ENCODE assay signal across 20 cellular contexts in the genomic region with DNA sequence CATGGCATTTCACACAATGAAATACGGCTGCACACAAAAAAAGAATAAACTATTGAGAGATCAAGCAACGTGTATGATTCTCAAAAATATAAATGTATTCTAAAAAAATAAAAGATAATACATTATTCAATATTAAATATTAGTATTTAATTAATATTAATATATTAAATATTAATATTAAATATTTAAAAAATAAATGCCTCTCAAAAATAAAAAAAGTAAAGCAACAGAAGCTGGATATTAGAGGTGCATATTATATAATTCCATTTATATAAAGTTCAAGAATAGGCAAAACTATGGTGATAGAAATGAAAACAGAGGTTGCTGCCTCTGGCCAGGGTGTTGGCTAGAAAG. TPM values are rescaled to one million over a fixed set of nuclear protein-coding genes. Genes with fewer than 3 reads are reported as not detected.
A peak's percentile ranks its signal among the peaks of the same experiment; 100 is the strongest.
DNase-seq lines count a peak whose midpoint lies in the region; ATAC-seq, FAIRE-seq and TF ChIP-seq lines count a peak whose summit lies in the region.
"Had no signal": no experiment of that assay in that cellular context is flagged by ENCODE, and none has a peak within 500 bp of the region (broad histone marks: within the 10 kb centered on the region; RNA-seq: fewer than 3 reads in every experiment).

No MANE protein-coding gene starts in this region.

- TF ChIP-seq CTCF in natural killer cell (IDR thresholded peaks at IDR 0.05) (no peak), type B pancreatic cell (conservative IDR thresholded peaks at IDR 0.05) (no peak)

- H3K4ac ChIP-seq in mesenchymal stem cell (ENCODE audit: low read depth in 1 of 2, low read length in 2 of 2) = no peak overlapping the region

- peak; percentile 41 for FAIRE-seq in colon (lab: Jason Lieb, UNC)

- no peak overlapping the region for H4K91ac ChIP-seq in mesenchymal stem cell (ENCODE audit: low read length)

- no peaks in the 10 kb centered on the region for H3K36me3 ChIP-seq in mesenchymal stem cell (ENCODE audit: control insufficient read depth in 1 of 2, insufficient read depth in 2 of 2, low read depth in 1 of 2, low read length in 2 of 2)
- no peaks in the 10 kb centered on the region for H3K36me3 ChIP-seq in CD8-positive, alpha-beta memory T cell (ENCODE audit: insufficient read depth, low read length)
- H3K36me3 ChIP-seq: colonic mucosa, MG63 had no signal

- no peak overlapping the region for H2BK5ac ChIP-seq in mesenchymal stem cell (ENCODE audit: low read depth, low read length, poor library complexity, severe bottlenecking)

- H3K79me1 ChIP-seq in mesenchymal stem cell (replicated peaks; ENCODE audit: low read length, poor library complexity, severe bottlenecking) = no peaks in the 10 kb centered on the region

- peaks cover 5% of the 10 kb centered on the region for H3K4me1 ChIP-seq in mesenchymal stem cell (ENCODE audit: control insufficient read depth, insufficient read depth, low read depth, low read length)
- H3K4me1 ChIP-seq in CD8-positive, alpha-beta memory T cell (ENCODE audit: insufficient read depth, low read length) = peaks cover 16% of the 10 kb centered on the region
- H3K4me1 ChIP-seq: colonic mucosa had no signal

- no peak overlapping the region for H2AFZ ChIP-seq in mesenchymal stem cell (ENCODE audit: low read depth, low read length)

- H2BK120ac ChIP-seq in mesenchymal stem cell (ENCODE audit: low read depth, low read length) = no peak overlapping the region

- H3K4me2 ChIP-seq in mesenchymal stem cell (ENCODE audit: low read length, poor library complexity, severe bottlenecking) = no peak overlapping the region

- no peaks in the 10 kb centered on the region for H3K27me3 ChIP-seq in mesenchymal stem cell (ENCODE audit: control insufficient read depth in 1 of 2, insufficient read depth in 1 of 2, low read length in 2 of 2)
- no peaks in the 10 kb centered on the region for H3K27me3 ChIP-seq in CD8-positive, alpha-beta memory T cell (ENCODE audit: insufficient read depth, low read length, poor library complexity, severe bottlenecking)
- H3K27me3 ChIP-seq: colonic mucosa, MG63 had no signal

- H2BK12ac ChIP-seq in mesenchymal stem cell (ENCODE audit: low read length in 2 of 2) = no peak overlapping the region

- H3K9me3 ChIP-seq in mesenchymal stem cell (ENCODE audit: control insufficient read depth, low read length) = peaks cover 10% of the 10 kb centered on the region
- no peaks in the 10 kb centered on the region for H3K9me3 ChIP-seq in CD8-positive, alpha-beta memory T cell (ENCODE audit: low read length)
- H3K9me3 ChIP-seq: colonic mucosa, MG63 had no signal

- peaks cover 20 to 29% of the 10 kb centered on the region in 2 donors for H3K4me1 Mint-ChIP-seq in natural killer cell treated with Interleukin-12 subunit alpha and Interleukin-12 subunit beta and Interleukin-15 and Interleukin-18, amount 100 ng/mL, for 72 hours (ENCODE audit: low read depth in 2 of 2)
- H3K4me1 Mint-ChIP-seq in natural killer cell = peaks cover 0 to 6% of the 10 kb centered on the region in 2 donors
- H3K4me1 Mint-ChIP-seq in type B pancreatic cell (ENCODE audit: unreplicated experiment) = peaks cover 15% of the 10 kb centered on the region
- H3K4me1 Mint-ChIP-seq in CD8-positive, alpha-beta memory T cell = peaks cover 18 to 37% (median 36%) of the 10 kb centered on the region in 3 donors
- H3K4me1 Mint-ChIP-seq in activated T-helper 1 cell treated with anti-CD3 and anti-CD28 coated beads, Interleukin-12 subunit alpha, Interleukin-12 subunit beta, Interleukin-2, Interleukin-4 antibody, amounts not matched to agents 30 ng/mL and 10 ng/mL and 1 ng/mL, durations not matched to agents 14 hours and 24 hours and 36 hours (ENCODE audit: low read depth) = peaks cover 32% of the 10 kb centered on the region

- no peak for ATAC-seq in natural killer cell treated with Interleukin-12 subunit alpha and Interleukin-12 subunit beta and Interleukin-15 and Interleukin-18, amount 100 ng/mL, for 72 hours
- ATAC-seq in natural killer cell = no peak

- H3K27me3 Mint-ChIP-seq in natural killer cell treated with Interleukin-12 subunit alpha and Interleukin-12 subunit beta and Interleukin-15 and Interleukin-18, amount 100 ng/mL, for 72 hours = no peaks in the 10 kb centered on the region
- H3K27me3 Mint-ChIP-seq in natural killer cell (ENCODE audit: low read depth in 2 of 2) (no peaks in the 10 kb centered on the region), type B pancreatic cell (no peaks in the 10 kb centered on the region)
- peaks cover 0 to 1% of the 10 kb centered on the region in 2 donors for H3K27me3 Mint-ChIP-seq in CD8-positive, alpha-beta memory T cell
- H3K27me3 Mint-ChIP-seq in activated T-helper 1 cell treated with anti-CD3 and anti-CD28 coated beads, Interleukin-12 subunit alpha, Interleukin-12 subunit beta, Interleukin-2, Interleukin-4 antibody, amounts not matched to agents 30 ng/mL and 10 ng/mL and 1 ng/mL, durations not matched to agents 14 hours and 24 hours and 36 hours (ENCODE audit: insufficient read depth) = no peaks in the 10 kb centered on the region

- H2BK15ac ChIP-seq in mesenchymal stem cell (ENCODE audit: low read depth, poor library complexity, severe bottlenecking) = no peak overlapping the region

- peak overlapping the region; percentile 5 to 28 for H3K27ac Mint-ChIP-seq in natural killer cell treated with Interleukin-12 subunit alpha and Interleukin-12 subunit beta and Interleukin-15 and Interleukin-18, amount 100 ng/mL, for 72 hours
- no peak overlapping the region for H3K27ac Mint-ChIP-seq in natural killer cell
- peak overlapping the region; percentile 83 for H3K27ac Mint-ChIP-seq in type B pancreatic cell
- H3K27ac Mint-ChIP-seq in CD8-positive, alpha-beta memory T cell = peak overlapping the region in 2 of 8 donors; percentile 11 to 69
- no peak overlapping the region for H3K27ac Mint-ChIP-seq in activated T-helper 1 cell treated with anti-CD3 and anti-CD28 coated beads, Interleukin-12 subunit alpha, Interleukin-12 subunit beta, Interleukin-2, Interleukin-4 antibody, amounts not matched to agents 30 ng/mL and 10 ng/mL and 1 ng/mL, durations not matched to agents 14 hours and 24 hours and 36 hours

- H3K36me3 Mint-ChIP-seq in natural killer cell treated with Interleukin-12 subunit alpha and Interleukin-12 subunit beta and Interleukin-15 and Interleukin-18, amount 100 ng/mL, for 72 hours = no peaks in the 10 kb centered on the region
- H3K36me3 Mint-ChIP-seq in natural killer cell (no peaks in the 10 kb centered on the region), type B pancreatic cell (peaks cover 4% of the 10 kb centered on the region)
- H3K36me3 Mint-ChIP-seq in CD8-positive, alpha-beta memory T cell = peaks cover 0 to 2% (median 0%) of the 10 kb centered on the region in 3 donors
- no peaks in the 10 kb centered on the region for H3K36me3 Mint-ChIP-seq in activated T-helper 1 cell treated with anti-CD3 and anti-CD28 coated beads, Interleukin-12 subunit alpha, Interleukin-12 subunit beta, Interleukin-2, Interleukin-4 antibody, amounts not matched to agents 30 ng/mL and 10 ng/mL and 1 ng/mL, durations not matched to agents 14 hours and 24 hours and 36 hours (ENCODE audit: low read depth)
- H3K36me3 Mint-ChIP-seq: CD4-positive, CD25-positive, alpha-beta regulatory T cell had no signal

- no CpG with 5 or more reads among the region's 2 CpGs for WGBS in mesenchymal stem cell

- peak overlapping the region; percentile 51 for H3K27ac ChIP-seq in mesenchymal stem cell (ENCODE audit: low read length, poor library complexity, severe bottlenecking)
- no peak overlapping the region for H3K27ac ChIP-seq in CD8-positive, alpha-beta memory T cell (ENCODE audit: low read depth, low read length)
- H3K27ac ChIP-seq: colonic mucosa had no signal

- H2AK5ac ChIP-seq in mesenchymal stem cell (ENCODE audit: low read length, severe bottlenecking) = no peak overlapping the region

- no peaks in the 10 kb centered on the region for H3K9me3 Mint-ChIP-seq in natural killer cell treated with Interleukin-12 subunit alpha and Interleukin-12 subunit beta and Interleukin-15 and Interleukin-18, amount 100 ng/mL, for 72 hours
- H3K9me3 Mint-ChIP-seq in natural killer cell (no peaks in the 10 kb centered on the region), type B pancreatic cell (peaks cover 7% of the 10 kb centered on the region)
- no peaks in the 10 kb centered on the region for H3K9me3 Mint-ChIP-seq in CD8-positive, alpha-beta memory T cell
- no peaks in the 10 kb centered on the region for H3K9me3 Mint-ChIP-seq in activated T-helper 1 cell treated with anti-CD3 and anti-CD28 coated beads, Interleukin-12 subunit alpha, Interleukin-12 subunit beta, Interleukin-2, Interleukin-4 antibody, amounts not matched to agents 30 ng/mL and 10 ng/mL and 1 ng/mL, durations not matched to agents 14 hours and 24 hours and 36 hours
- H3K9me3 Mint-ChIP-seq: neural crest cell; T-helper 1 cell treated with Interleukin-12 subunit alpha and Interleukin-12 subunit beta and Interleukin-4 antibody, amounts not matched to agents 30 μg/mL and 1 μg/mL, for 36 hours had no signal

- H3K4me3 Mint-ChIP-seq in natural killer cell treated with Interleukin-12 subunit alpha and Interleukin-12 subunit beta and Interleukin-15 and Interleukin-18, amount 100 ng/mL, for 72 hours = peak overlapping the region; percentile 46
- no peak overlapping the region for H3K4me3 Mint-ChIP-seq in natural killer cell
- H3K4me3 Mint-ChIP-seq in type B pancreatic cell = no peak overlapping the region
- no peak overlapping the region for H3K4me3 Mint-ChIP-seq in CD8-positive, alpha-beta memory T cell
- H3K4me3 Mint-ChIP-seq in activated T-helper 1 cell treated with anti-CD3 and anti-CD28 coated beads, Interleukin-12 subunit alpha, Interleukin-12 subunit beta, Interleukin-2, Interleukin-4 antibody, amounts not matched to agents 30 ng/mL and 10 ng/mL and 1 ng/mL, durations not matched to agents 14 hours and 24 hours and 36 hours = no peak overlapping the region
- H3K4me3 Mint-ChIP-seq: neural crest cell had no signal

- no peak overlapping the region for H3K23ac ChIP-seq in mesenchymal stem cell (ENCODE audit: low read length in 2 of 2)

- intact Hi-C loops in natural killer cell (cut with micrococcal nuclease) = no loop called here
- intact Hi-C loops in activated T-helper 1 cell treated with anti-CD3 and anti-CD28 coated beads, Interleukin-12 subunit alpha, Interleukin-12 subunit beta, Interleukin-2, Interleukin-4 antibody, amounts not matched to agents 30 ng/mL and 10 ng/mL and 1 ng/mL, durations not matched to agents 14 hours and 24 hours and 36 hours (cut with micrococcal nuclease) = loop anchor here (1.0 to 2.0 kb wide), 2 partner anchors 20 to 66 kb away; no protein-coding TSS in a partner anchor

- H4K8ac ChIP-seq in mesenchymal stem cell (ENCODE audit: low read length) = no peak overlapping the region

- no peak overlapping the region for H3K9ac ChIP-seq in mesenchymal stem cell (ENCODE audit: low read length)

- no peak overlapping the region for H3K14ac ChIP-seq in mesenchymal stem cell (ENCODE audit: low read length in 2 of 2)

- POLR2A ChIA-PET in CD8-positive, alpha-beta memory T cell (lab: Charles Lee) = interaction anchor here (1.9 kb wide), 1 partner anchor 57 kb away, joined by 9 read pairs; a partner anchor contains a TSS

- CTCF ChIA-PET in CD8-positive, alpha-beta memory T cell (lab: Charles Lee) = interaction anchor here (1.2 to 1.6 kb wide), 2 partner anchors 20 to 78 kb away, joined by 3 to 7 read pairs; no protein-coding TSS in a partner anchor

- H3K18ac ChIP-seq in mesenchymal stem cell (ENCODE audit: low read depth in 1 of 2, low read length in 2 of 2) = peak overlapping the region in 1 of 2 experiments; percentile 54

- no peak overlapping the region for H3K4me3 ChIP-seq in mesenchymal stem cell (ENCODE audit: insufficient read depth in 1 of 2, low read depth in 1 of 2, low read length in 2 of 2)
- no peak overlapping the region for H3K4me3 ChIP-seq in CD8-positive, alpha-beta memory T cell (ENCODE audit: low read length)
- H3K4me3 ChIP-seq: colonic mucosa, MG63 had no signal

- no peak for DNase-seq in natural killer cell treated with Interleukin-12 subunit alpha and Interleukin-12 subunit beta and Interleukin-15 and Interleukin-18, amount 100 ng/mL, for 72 hours (ENCODE audit: low spot score)
- DNase-seq in natural killer cell (no peak), mesenchymal stem cell (no peak), type B pancreatic cell (ENCODE audit: extremely low spot score, unreplicated experiment) (no peak), NCI-H446 (lab: John Stamatoyannopoulos, UW) (no peak)
- no peak for DNase-seq in CD8-positive, alpha-beta memory T cell
- DNase-seq in activated T-helper 1 cell treated with anti-CD3 and anti-CD28 coated beads, Interleukin-12 subunit alpha, Interleukin-12 subunit beta, Interleukin-2, Interleukin-4 antibody, amounts not matched to agents 30 ng/mL and 10 ng/mL and 1 ng/mL, durations not matched to agents 14 hours and 24 hours and 36 hours (ENCODE audit: low spot score) = no peak
- DNase-seq: activated CD4-positive, CD25-positive, alpha-beta regulatory T cell treated with anti-CD3 and anti-CD28 coated beads, Interleukin-2, amount 50 U/mL, for 72 hours; activated effector memory CD4-positive, alpha-beta T cell treated with anti-CD3 and anti-CD28 coated beads, Interleukin-2, amount 50 U/mL, for 16 hours; CD4-positive, CD25-positive, alpha-beta regulatory T cell; colonic mucosa; DMS79 treated with DMSO at 0.1 percent for 48 hours; erythroblast; MG63; NCI-H1694 treated with DMSO at 0.1 percent for 48 hours; retina; Right ventricle myocardium superior had no signal

RNA-seq across cellular contexts. Expression of a gene that starts 57.1 kb away (rescaled TPM):
- 100 to 1,000 TPM; 233 to 784 TPM for total RNA-seq in natural killer cell treated with Interleukin-12 subunit alpha and Interleukin-12 subunit beta and Interleukin-15 and Interleukin-18, amount 100 ng/mL, for 72 hours
- total RNA-seq in natural killer cell (100 to 1,000 TPM; 198 to 247 (median 212) TPM), type B pancreatic cell (ENCODE audit: low replicate concordance) (31.1 and 67.3 TPM in 2 replicates)
- 57.8 TPM for polyA plus RNA-seq in mesenchymal stem cell (2013, experiment 1 of 2)
- 51.9 TPM for polyA plus RNA-seq in mesenchymal stem cell (2013, experiment 2 of 2)
- total RNA-seq in CD8-positive, alpha-beta memory T cell = 10 to 100 TPM; 51.1 to 53.7 TPM
- 90.7 TPM for polyA plus RNA-seq in CD8-positive, alpha-beta memory T cell
- total RNA-seq in activated T-helper 1 cell treated with anti-CD3 and anti-CD28 coated beads, Interleukin-12 subunit alpha, Interleukin-12 subunit beta, Interleukin-2, Interleukin-4 antibody, amounts not matched to agents 30 ng/mL and 10 ng/mL and 1 ng/mL, durations not matched to agents 14 hours and 24 hours and 36 hours = 129 and 132 TPM in 2 replicates

Comparison
In these comparisons a context has a peak if more than half of its experiments do, and no peak if none do; other contexts are left out.
1. H3K27ac Mint-ChIP-seq: peak in natural killer cell treated with Interleukin-12 subunit alpha and Interleukin-12 subunit beta and Interleukin-15 and Interleukin-18, amount 100 ng/mL, for 72 hours (2 of 2) and type B pancreatic cell (single experiment); none in natural killer cell (0 of 2) and activated T-helper 1 cell treated with anti-CD3 and anti-CD28 coated beads, Interleukin-12 subunit alpha, Interleukin-12 subunit beta, Interleukin-2, Interleukin-4 antibody, amounts not matched to agents 30 ng/mL and 10 ng/mL and 1 ng/mL, durations not matched to agents 14 hours and 24 hours and 36 hours (single experiment).